Comparison of ENCODE assay signal across 13 cellular contexts in genomic region chr2:220936641-220937197, GRCh38.
"Had no signal": no experiment of that assay in that cellular context is flagged by ENCODE, and none has a peak within 500 bp of the region (broad histone marks: within the 10 kb centered on the region; RNA-seq: fewer than 3 reads in every experiment).

No MANE protein-coding gene starts in this region.

- H3K27ac ChIP-seq: ovary, tibial artery, uterus had no signal

- H3K36me3 ChIP-seq: gastrocnemius medialis, ovary, tibial artery, uterus had no signal

- H3K27me3 ChIP-seq: gastrocnemius medialis, ovary, tibial artery, uterus had no signal

- H3K4me1 ChIP-seq: uterus had no signal

- DNase-seq: activated B cell treated with CpG ODN at 0.5 μM for 24 hours; activated CD4-positive, alpha-beta T cell treated with anti-CD3 and anti-CD28 coated beads, Interleukin-2, amount 10 ng/mL, durations not matched to agents 7 days and 5 days; activated naive CD8-positive, alpha-beta T cell treated with anti-CD3 and anti-CD28 coated beads, Interleukin-2, amount 50 U/mL, for 24 hours; endodermal cell; gastrocnemius medialis; kidney; ovary; stimulated activated naive CD4-positive, alpha-beta T cell; tibial artery; uterus had no signal

- H3K4me1 Mint-ChIP-seq: activated B cell treated with CpG ODN at 0.5 μM for 24 hours; activated naive CD8-positive, alpha-beta T cell treated with anti-CD3 and anti-CD28 coated beads, Interleukin-2, amount 50 U/mL, for 24 hours had no signal

- H3K27ac Mint-ChIP-seq: activated B cell treated with CpG ODN at 0.5 μM for 24 hours; activated CD4-positive, alpha-beta T cell treated with anti-CD3 and anti-CD28 coated beads, Interleukin-2, amount 10 ng/mL, durations not matched to agents 7 days and 5 days; activated naive CD4-positive, alpha-beta T cell treated with anti-CD3 and anti-CD28 coated beads for 36 hours; activated naive CD8-positive, alpha-beta T cell treated with anti-CD3 and anti-CD28 coated beads, Interleukin-2, amount 50 U/mL, for 24 hours; activated T-helper 2 cell treated with anti-CD3 and anti-CD28 coated beads, Interferon-gamma antibody, Interleukin-2, Interleukin-4, amounts not matched to agents 10 μg/mL and 5 μg/mL and 100 μg/mL, durations not matched to agents 14 hours and 24 hours and 36 hours; endodermal cell; T-helper 1 cell treated with Interleukin-12 subunit alpha and Interleukin-12 subunit beta and Interleukin-4 antibody, amounts not matched to agents 30 μg/mL and 1 μg/mL, for 36 hours had no signal

- H3K27me3 Mint-ChIP-seq: activated CD4-positive, alpha-beta T cell treated with anti-CD3 and anti-CD28 coated beads, Interleukin-2, amount 10 ng/mL, durations not matched to agents 7 days and 5 days; activated naive CD8-positive, alpha-beta T cell treated with anti-CD3 and anti-CD28 coated beads, Interleukin-2, amount 50 U/mL, for 24 hours had no signal

- H3K9me3 ChIP-seq: gastrocnemius medialis, ovary, tibial artery, uterus had no signal

- H3K4me3 Mint-ChIP-seq: activated B cell treated with CpG ODN at 0.5 μM for 24 hours; activated CD4-positive, alpha-beta T cell treated with anti-CD3 and anti-CD28 coated beads, Interleukin-2, amount 10 ng/mL, durations not matched to agents 7 days and 5 days; activated naive CD4-positive, alpha-beta T cell treated with anti-CD3 and anti-CD28 coated beads for 36 hours; activated naive CD8-positive, alpha-beta T cell treated with anti-CD3 and anti-CD28 coated beads, Interleukin-2, amount 50 U/mL, for 24 hours; endodermal cell; T-helper 1 cell treated with Interleukin-12 subunit alpha and Interleukin-12 subunit beta and Interleukin-4 antibody, amounts not matched to agents 30 μg/mL and 1 μg/mL, for 36 hours had no signal

- H3K4me3 ChIP-seq: gastrocnemius medialis, ovary, tibial artery, uterus had no signal

- H3K9me3 Mint-ChIP-seq: activated B cell treated with CpG ODN at 0.5 μM for 24 hours; activated CD4-positive, alpha-beta T cell treated with anti-CD3 and anti-CD28 coated beads, Interleukin-2, amount 10 ng/mL, durations not matched to agents 7 days and 5 days; activated naive CD4-positive, alpha-beta T cell treated with anti-CD3 and anti-CD28 coated beads for 36 hours; activated naive CD8-positive, alpha-beta T cell treated with anti-CD3 and anti-CD28 coated beads, Interleukin-2, amount 50 U/mL, for 24 hours; activated T-helper 2 cell treated with anti-CD3 and anti-CD28 coated beads, Interferon-gamma antibody, Interleukin-2, Interleukin-4, amounts not matched to agents 10 μg/mL and 5 μg/mL and 100 μg/mL, durations not matched to agents 14 hours and 24 hours and 36 hours; T-helper 1 cell treated with Interleukin-12 subunit alpha and Interleukin-12 subunit beta and Interleukin-4 antibody, amounts not matched to agents 30 μg/mL and 1 μg/mL, for 36 hours had no signal
